ENCODE assay signal across 22 cellular contexts in the genomic region with DNA sequence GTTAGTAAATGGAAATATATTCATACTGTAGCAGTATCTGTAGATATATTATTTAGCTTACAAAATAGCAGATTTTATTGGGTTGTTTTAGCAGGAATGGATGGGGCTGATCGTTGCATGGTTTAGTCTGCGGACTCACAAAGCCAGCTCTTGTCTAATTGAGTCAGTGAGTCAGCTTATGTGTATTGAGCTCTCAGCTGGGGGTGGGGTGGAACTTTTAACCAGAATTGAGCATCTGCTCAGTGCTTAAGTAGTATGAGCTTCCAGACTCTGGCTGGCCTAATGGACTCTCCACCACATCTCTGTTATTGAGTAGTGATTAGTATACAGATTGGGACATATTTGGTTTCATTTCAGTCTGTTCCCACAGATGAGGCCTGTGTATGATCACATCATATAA.
DNase-seq lines count a peak whose midpoint lies in the region; ATAC-seq and TF ChIP-seq lines count a peak whose summit lies in the region.
"Had no signal": no experiment of that assay in that cellular context is flagged by ENCODE, and none has a peak within 500 bp of the region (broad histone marks: within the 10 kb centered on the region; RNA-seq: fewer than 3 reads in every experiment).

No MANE protein-coding gene starts in this region.

- peak; percentile 40 for DNase-seq in D341Med (ENCODE audit: low spot score)
- DNase-seq in NCI-H1694 treated with DMSO at 0.1 percent for 48 hours (lab: John Stamatoyannopoulos, UW): peak; percentile 12
- peak; percentile 32 for DNase-seq in RPMI7951 (ENCODE audit: low read depth)
- peak; percentile 29 for DNase-seq in left kidney (ENCODE audit: low read depth, low spot score)
- DNase-seq in activated CD4-positive, alpha-beta T cell treated with anti-CD3 and anti-CD28 coated beads, Interleukin-2, amount 50 U/mL, for 48 hours: no peak
- no peak for DNase-seq in HEK293T (ENCODE audit: extremely low spot score)
- DNase-seq: activated CD4-positive, CD25-positive, alpha-beta regulatory T cell treated with anti-CD3 and anti-CD28 coated beads, Interleukin-2, amount 50 U/mL, for 72 hours; activated CD8-positive, alpha-beta memory T cell treated with anti-CD3 and anti-CD28 coated beads for 24 hours; activated T-cell treated with anti-CD3 and anti-CD28 coated beads, Interleukin-2, amount 50 U/mL, for 72 hours; DMS79 treated with DMSO at 0.1 percent for 48 hours; H7; left ventricle myocardium inferior; NCI-H1436 treated with DMSO at 0.1 percent for 48 hours; NCI-H345; stimulated activated CD4-positive, alpha-beta T cell treated with anti-CD3 and anti-CD28 coated beads, Interleukin-1b, Interleukin-23, amount 100 ng/mL, for 48 hours; T-helper 9 cell; uterus had no signal

- no peak for ATAC-seq in GM18867 (IDR thresholded peaks at IDR 0.05; ENCODE audit: unreplicated experiment)
- no peak for ATAC-seq in GM19455 (IDR thresholded peaks at IDR 0.05; ENCODE audit: unreplicated experiment)
- ATAC-seq: activated naive CD4-positive, alpha-beta T cell treated with anti-CD3 and anti-CD28 coated beads, Interleukin-2, amount 50 U/mL, for 72 hours; activated T-cell treated with anti-CD3 and anti-CD28 coated beads, Interleukin-2, amount 50 U/mL, for 72 hours; HepG2; stimulated activated memory B cell treated with anti-CD40 and anti-IgM and Interleukin-4, amounts not matched to agents 10 μg/mL and 1 μg/mL and 100 μg/mL, for 72 hours had no signal

- POLR2A ChIA-PET in HEK293T (lab: Yijun Ruan, JAX): no interaction called here

- CTCF ChIA-PET in HEK293T (lab: Yijun Ruan, JAX): no interaction called here

TF ChIP-seq in HEK293T, 16 proteins besides CTCF, POLR2A, EP300 and RAD21:
- TF ChIP-seq BHLHE40 (IDR thresholded peaks at IDR 0.05; ENCODE audit: borderline replicate concordance) (no peak), FOXK2 (IDR thresholded peaks at IDR 0.05) (no peak), PKNOX1 (IDR thresholded peaks at IDR 0.05) (no peak), FOXA1 (IDR thresholded peaks at IDR 0.05) (no peak)

Comparison
In these comparisons a context has a peak if more than half of its experiments do, and no peak if none do; other contexts are left out.
1. DNase-seq: peak in D341Med (single experiment), NCI-H1694 treated with DMSO at 0.1 percent for 48 hours (single experiment), RPMI7951 (single experiment) and left kidney (single experiment); none in activated CD4-positive, alpha-beta T cell treated with anti-CD3 and anti-CD28 coated beads, Interleukin-2, amount 50 U/mL, for 48 hours (0 of 2) and HEK293T (single experiment).